Comparison of ENCODE assay signal across 19 cellular contexts in the genomic region with DNA sequence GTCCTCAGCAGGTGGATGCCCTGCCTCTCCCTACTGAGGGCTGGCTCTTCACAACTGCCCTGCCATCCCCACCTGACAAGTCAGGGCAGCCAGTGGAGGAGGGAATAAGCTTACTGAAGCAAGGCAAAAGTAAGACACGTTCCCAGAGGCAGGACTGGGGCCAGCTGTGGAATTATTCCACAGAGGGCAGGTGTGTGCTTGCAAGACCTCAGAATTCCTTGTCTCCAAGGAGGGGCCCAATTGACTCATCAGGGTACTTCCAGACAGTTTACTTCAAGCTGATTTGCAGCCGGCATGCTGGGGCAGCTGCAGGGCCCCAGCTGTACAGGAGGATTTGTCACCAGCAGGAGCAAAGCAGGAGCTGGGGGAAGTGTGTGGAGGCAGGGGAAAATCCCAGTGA.
DNase-seq lines count a peak whose midpoint lies in the region; ATAC-seq and TF ChIP-seq lines count a peak whose summit lies in the region.
"Had no signal": no experiment of that assay in that cellular context is flagged by ENCODE, and none has a peak within 500 bp of the region (broad histone marks: within the 10 kb centered on the region; RNA-seq: fewer than 3 reads in every experiment).

No MANE protein-coding gene starts in this region.

- peak overlapping the region; percentile 9 for H3K4me3 Mint-ChIP-seq in nephron progenitor cell
- no peak overlapping the region for H3K4me3 Mint-ChIP-seq in activated CD8-positive, alpha-beta T cell treated with anti-CD3 and anti-CD28 coated beads, Interleukin-2, amount 10 ng/mL, durations not matched to agents 7 days and 5 days
- H3K4me3 Mint-ChIP-seq: activated T-cell treated with anti-CD3 and anti-CD28 coated beads, Interleukin-2, amount 50 U/mL, for 72 hours had no signal

- DNase-seq in Daoy (ENCODE audit: low read depth) (peak; percentile 74), NCI-H2171 treated with DMSO at 0.1 percent for 48 hours (lab: John Stamatoyannopoulos, UW) (peak; percentile 97), choroid plexus epithelial cell (ENCODE audit: low read depth) (peak; percentile 24), nephron progenitor cell (no peak), adrenal gland (no peak), KBM-7 (no peak)
- DNase-seq in activated CD8-positive, alpha-beta T cell treated with anti-CD3 and anti-CD28 coated beads, Interleukin-2, amount 10 ng/mL, durations not matched to agents 7 days and 5 days, result no peak
- DNase-seq in effector CD4-positive, alpha-beta T cell, result no peak
- DNase-seq: activated CD4-positive, alpha-beta T cell treated with anti-CD3 and anti-CD28 coated beads for 1 hour; activated T-cell treated with anti-CD3 and anti-CD28 coated beads, Interleukin-2, amount 50 U/mL, for 72 hours; DND-41; effector CD8-positive, alpha-beta T cell; glutamatergic neuron; NCI-H1105 treated with DMSO at 0.1 percent for 48 hours; NCI-H748 treated with DMSO at 0.1 percent for 48 hours had no signal

- no peaks in the 10 kb centered on the region for H3K4me1 ChIP-seq in adrenal gland (replicated peaks in 1 of 2)
- H3K4me1 ChIP-seq: ascending aorta had no signal

- no peaks in the 10 kb centered on the region for H3K36me3 Mint-ChIP-seq in nephron progenitor cell (ENCODE audit: low read depth)
- H3K36me3 Mint-ChIP-seq in activated CD8-positive, alpha-beta T cell treated with anti-CD3 and anti-CD28 coated beads, Interleukin-2, amount 10 ng/mL, durations not matched to agents 7 days and 5 days (ENCODE audit: low read depth), result no peaks in the 10 kb centered on the region

- intact Hi-C loops in adrenal gland (cut with DNase I), result no loop called here

- no peaks in the 10 kb centered on the region for H3K36me3 ChIP-seq in adrenal gland (replicated peaks in 1 of 2)
- H3K36me3 ChIP-seq: ascending aorta, vagina had no signal

- no peak overlapping the region for H3K4me3 ChIP-seq in choroid plexus epithelial cell (ENCODE audit: low read depth, low read length)
- H3K4me3 ChIP-seq in adrenal gland, result no peak overlapping the region
- H3K4me3 ChIP-seq: ascending aorta, lung, SK-N-MC, vagina had no signal

- no peaks in the 10 kb centered on the region for H3K9me3 ChIP-seq in adrenal gland (replicated peaks in 1 of 3)
- H3K9me3 ChIP-seq: ascending aorta, vagina had no signal

- POLR2A ChIA-PET in activated CD8-positive, alpha-beta T cell treated with anti-CD3 and anti-CD28 coated beads, Interleukin-2, amount 10 ng/mL, durations not matched to agents 7 days and 5 days (lab: Charles Lee), result no interaction called here

- WGBS in adrenal gland, 4 donors, result 48 to 63% (median 54%) methylated on average over 2 of the region's 2 CpGs

- no peak for TF ChIP-seq POLR2A in adrenal gland (IDR thresholded peaks at IDR 0.05)

- peaks cover 34% of the 10 kb centered on the region for H3K4me1 Mint-ChIP-seq in nephron progenitor cell
- no peaks in the 10 kb centered on the region for H3K4me1 Mint-ChIP-seq in activated CD8-positive, alpha-beta T cell treated with anti-CD3 and anti-CD28 coated beads, Interleukin-2, amount 10 ng/mL, durations not matched to agents 7 days and 5 days (ENCODE audit: low read depth)

- no peak overlapping the region for H3K27ac Mint-ChIP-seq in nephron progenitor cell
- H3K27ac Mint-ChIP-seq in activated CD8-positive, alpha-beta T cell treated with anti-CD3 and anti-CD28 coated beads, Interleukin-2, amount 10 ng/mL, durations not matched to agents 7 days and 5 days, result no peak overlapping the region
- H3K27ac Mint-ChIP-seq: activated T-cell treated with anti-CD3 and anti-CD28 coated beads, Interleukin-2, amount 50 U/mL, for 72 hours had no signal

- CTCF ChIA-PET in activated CD8-positive, alpha-beta T cell treated with anti-CD3 and anti-CD28 coated beads, Interleukin-2, amount 10 ng/mL, durations not matched to agents 7 days and 5 days (lab: Charles Lee), result no interaction called here

- peaks cover 18% of the 10 kb centered on the region for H3K27me3 Mint-ChIP-seq in nephron progenitor cell (ENCODE audit: low read depth, poor library complexity)
- peaks cover 13% of the 10 kb centered on the region for H3K27me3 Mint-ChIP-seq in activated CD8-positive, alpha-beta T cell treated with anti-CD3 and anti-CD28 coated beads, Interleukin-2, amount 10 ng/mL, durations not matched to agents 7 days and 5 days (ENCODE audit: low read depth)

- H3K9me3 Mint-ChIP-seq in nephron progenitor cell, result no peaks in the 10 kb centered on the region
- H3K9me3 Mint-ChIP-seq in activated CD8-positive, alpha-beta T cell treated with anti-CD3 and anti-CD28 coated beads, Interleukin-2, amount 10 ng/mL, durations not matched to agents 7 days and 5 days (ENCODE audit: insufficient read depth), result no peaks in the 10 kb centered on the region

- H3K27me3 ChIP-seq in adrenal gland, result no peaks in the 10 kb centered on the region
- H3K27me3 ChIP-seq: ascending aorta, vagina had no signal

- in situ Hi-C loops in KBM-7 (cut with MboI; ENCODE audit: low pct_unique_long_range_greater_than_20kb, low sequenced_read_pairs), result no loop called here

- TF ChIP-seq CTCF in choroid plexus epithelial cell (conservative IDR thresholded peaks at IDR 0.05; ENCODE audit: low read depth, low read length) (no peak), nephron progenitor cell (IDR thresholded peaks at IDR 0.05) (no peak), adrenal gland (IDR thresholded peaks at IDR 0.05) (no peak)

- no peak for ATAC-seq in activated CD8-positive, alpha-beta T cell treated with anti-CD3 and anti-CD28 coated beads, Interleukin-2, amount 10 ng/mL, durations not matched to agents 7 days and 5 days
- ATAC-seq: activated T-cell treated with anti-CD3 and anti-CD28 coated beads, Interleukin-2, amount 50 U/mL, for 72 hours had no signal

- no peak overlapping the region for H3K27ac ChIP-seq in adrenal gland
- H3K27ac ChIP-seq: ascending aorta, SK-N-MC, vagina had no signal

Comparison
In these comparisons a context has a peak if more than half of its experiments do, and no peak if none do; other contexts are left out.
1. DNase-seq: peak in Daoy (single experiment), NCI-H2171 treated with DMSO at 0.1 percent for 48 hours (single experiment) and choroid plexus epithelial cell (single experiment); none in nephron progenitor cell (single experiment), activated CD8-positive, alpha-beta T cell treated with anti-CD3 and anti-CD28 coated beads, Interleukin-2, amount 10 ng/mL, durations not matched to agents 7 days and 5 days (single experiment), effector CD4-positive, alpha-beta T cell (single experiment), adrenal gland (0 of 7) and KBM-7 (single experiment).